19 cellular contexts compared by ENCODE assay signal in the genomic region with DNA sequence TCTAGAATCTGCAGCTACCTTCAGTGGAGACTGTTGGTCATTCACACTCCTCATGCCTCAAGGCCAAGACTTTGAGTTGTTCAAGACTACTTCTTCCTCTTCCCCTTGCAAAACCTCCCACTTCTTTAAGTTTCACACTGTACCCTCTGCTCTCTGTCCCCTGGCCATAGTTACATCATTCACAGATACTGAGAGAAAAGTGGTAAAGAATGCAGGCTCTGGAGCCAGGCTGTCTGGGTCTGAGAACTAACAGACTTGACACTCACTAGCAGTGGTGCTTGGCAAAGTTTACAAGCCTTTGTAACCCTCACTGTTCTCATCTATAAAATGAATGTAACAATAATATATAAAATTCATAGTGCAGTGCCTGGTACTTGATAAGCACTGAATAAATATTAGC.
A peak's percentile ranks its signal among the peaks of the same experiment; 100 is the strongest.
DNase-seq lines count a peak whose midpoint lies in the region; ATAC-seq and TF ChIP-seq lines count a peak whose summit lies in the region.
"Had no signal": no experiment of that assay in that cellular context is flagged by ENCODE, and none has a peak within 500 bp of the region (broad histone marks: within the 10 kb centered on the region; RNA-seq: fewer than 3 reads in every experiment).

No MANE protein-coding gene starts in this region.

- H3K27me3 ChIP-seq in adipocyte (replicated peaks; ENCODE audit: control insufficient read depth, insufficient read depth, low read length): no peaks in the 10 kb centered on the region
- H3K27me3 ChIP-seq: BE2C had no signal

- H3K9ac ChIP-seq in adipocyte (ENCODE audit: low read length): peak overlapping the region; percentile 31

- no peak for TF ChIP-seq CTCF in fibroblast of the aortic adventitia (IDR thresholded peaks at IDR 0.05; ENCODE audit: insufficient read depth, low read length)

- no peaks in the 10 kb centered on the region for H3K36me3 ChIP-seq in adipocyte (ENCODE audit: control insufficient read depth, insufficient read depth, low read length, severe bottlenecking)
- H3K36me3 ChIP-seq: BE2C had no signal

- H3K4me3 ChIP-seq in adipocyte (ENCODE audit: low read length) (no peak overlapping the region), fibroblast of the aortic adventitia (ENCODE audit: low read depth, low read length) (no peak overlapping the region)

- DNase-seq in EL (peak; percentile 11), adipocyte (ENCODE audit: low read depth) (peak; percentile 29), fibroblast of the aortic adventitia (ENCODE audit: low read depth) (peak; percentile 41), pons (ENCODE audit: low spot score) (no peak)
- DNase-seq: ACHN; BE2C; CD8-positive, alpha-beta memory T cell; DND-41; Karpas-422; NCI-H1092 treated with DMSO at 0.1 percent for 48 hours; NCI-H1436; NCI-H187; NCI-H2081 treated with DMSO at 0.1 percent for 48 hours; NCI-H446; NCI-H524 treated with DMSO at 0.1 percent for 48 hours; NCI-H774 had no signal

- peaks cover 53% of the 10 kb centered on the region for H3K4me1 ChIP-seq in adipocyte (ENCODE audit: control insufficient read depth, insufficient read depth, low read length)
- H3K4me1 ChIP-seq: BE2C had no signal

- H3K9me3 ChIP-seq in adipocyte (ENCODE audit: control insufficient read depth, low read length): no peaks in the 10 kb centered on the region
- H3K9me3 ChIP-seq: BE2C had no signal

- ATAC-seq in GM19455 (IDR thresholded peaks at IDR 0.05; ENCODE audit: unreplicated experiment): no peak
- no peak for ATAC-seq in GM18858 (IDR thresholded peaks at IDR 0.05; ENCODE audit: unreplicated experiment)
- ATAC-seq in HG03342 (IDR thresholded peaks at IDR 0.05; ENCODE audit: unreplicated experiment): no peak
